7 cellular contexts compared by ENCODE assay signal in genomic region chr17:20848869-20849443, GRCh38.
A peak's percentile ranks its signal among the peaks of the same experiment; 100 is the strongest.
DNase-seq lines count a peak whose midpoint lies in the region; ATAC-seq, FAIRE-seq and TF ChIP-seq lines count a peak whose summit lies in the region.
"Not testable (repeated sequence)": the region's sequence is repeated elsewhere in the genome, so short reads cannot be mapped to it uniquely, and the experiment has no call there.

No MANE protein-coding gene starts in this region.

- H3F3A ChIP-seq in neural progenitor cell (ENCODE audit: low read depth), result peaks cover 28% of the 10 kb centered on the region

- peaks cover 13% of the 10 kb centered on the region for H3K4me1 Mint-ChIP-seq in HFFc6 (ENCODE audit: low read depth)
- peaks cover 13% of the 10 kb centered on the region for H3K4me1 Mint-ChIP-seq in activated B cell treated with CpG ODN at 0.5 μM for 24 hours
- peaks cover 15% of the 10 kb centered on the region for H3K4me1 Mint-ChIP-seq in endodermal cell
- H3K4me1 Mint-ChIP-seq in neural progenitor cell, result peaks cover 21% of the 10 kb centered on the region

- peak; percentile 45 for ATAC-seq in activated B cell treated with CpG ODN at 0.5 μM for 24 hours (ENCODE audit: low read depth)

- H3K79me2 ChIP-seq in neural progenitor cell (ENCODE audit: low read depth), result not testable (repeated sequence)

- not testable (repeated sequence) for H3K4me2 ChIP-seq in neural progenitor cell

- H3K27ac Mint-ChIP-seq in HFFc6, activated B cell treated with CpG ODN at 0.5 μM for 24 hours, endodermal cell, neural progenitor cell: not testable (repeated sequence)

- not testable (repeated sequence) for H3K36me3 Mint-ChIP-seq in HFFc6 (ENCODE audit: low read depth); activated B cell treated with CpG ODN at 0.5 μM for 24 hours (ENCODE audit: low read depth); endodermal cell (ENCODE audit: low read depth); neural progenitor cell

- H3K4me3 ChIP-seq in endodermal cell (ENCODE audit: low read length); neural progenitor cell: not testable (repeated sequence)

- not testable (repeated sequence) for H3K27ac ChIP-seq in endodermal cell (ENCODE audit: low read depth, low read length); neural progenitor cell

- H3K9me3 Mint-ChIP-seq in HFFc6, activated B cell treated with CpG ODN at 0.5 μM for 24 hours, endodermal cell, neural progenitor cell: not testable (repeated sequence)

- FAIRE-seq in islet of Langerhans (lab: Jason Lieb, UNC), result peak; percentile 76

- not testable (repeated sequence) for H3K36me3 ChIP-seq in endodermal cell (ENCODE audit: control insufficient read depth, insufficient read depth, low read length); neural progenitor cell

- H4K20me1 ChIP-seq in neural progenitor cell (ENCODE audit: low read depth), result not testable (repeated sequence)

- TF ChIP-seq CTCF in HFFc6 (IDR thresholded peaks at IDR 0.05) (peak; percentile 63), endodermal cell (conservative IDR thresholded peaks at IDR 0.05) (peak; percentile 78), neural progenitor cell (IDR thresholded peaks at IDR 0.05) (peak; percentile 69)
- not testable (repeated sequence) for TF ChIP-seq CTCF in activated B cell treated with CpG ODN at 0.5 μM for 24 hours (IDR thresholded peaks at IDR 0.05)

- H3K27me3 ChIP-seq in endodermal cell (ENCODE audit: control insufficient read depth, insufficient read depth, low read length, poor library complexity, severe bottlenecking), result not testable (repeated sequence)
- H3K27me3 ChIP-seq in neural progenitor cell, result peaks cover 31% of the 10 kb centered on the region

- H3K9ac ChIP-seq in endodermal cell (ENCODE audit: extremely low read depth, low read length, poor library complexity, severe bottlenecking); neural progenitor cell: not testable (repeated sequence)

- H3K4me1 ChIP-seq in endodermal cell (ENCODE audit: control insufficient read depth, insufficient read depth, low read length), result not testable (repeated sequence)
- H3K4me1 ChIP-seq in neural progenitor cell, result peaks cover 15% of the 10 kb centered on the region

- not testable (repeated sequence) for H3K27me3 Mint-ChIP-seq in HFFc6 (ENCODE audit: insufficient read depth)
- H3K27me3 Mint-ChIP-seq in activated B cell treated with CpG ODN at 0.5 μM for 24 hours (peaks cover 24% of the 10 kb centered on the region), endodermal cell (ENCODE audit: insufficient read depth) (peaks cover 24% of the 10 kb centered on the region), neural progenitor cell (ENCODE audit: insufficient read depth, low read depth) (peaks cover 19% of the 10 kb centered on the region)

- DNase-seq in DMS 273 (lab: John Stamatoyannopoulos, UW; ENCODE audit: unreplicated experiment), result peak; percentile 24
- not testable (repeated sequence) for DNase-seq in HFFc6; activated B cell treated with CpG ODN at 0.5 μM for 24 hours; endodermal cell; neural progenitor cell (ENCODE audit: low spot score)
- peak; percentile 17 for DNase-seq in NCI-H510A treated with DMSO at 0.1 percent for 48 hours (lab: John Stamatoyannopoulos, UW)

- POLR2A ChIA-PET in activated B cell treated with CpG ODN at 0.5 μM for 24 hours (lab: Charles Lee), result not testable (repeated sequence)

- WGBS in endodermal cell (ENCODE audit: insufficient coverage in 1 of 2, insufficient read length in 1 of 2), 2 experiments, result 82 to 100% methylated on average over 2 to 3 of the region's 3 CpGs

- CTCF ChIA-PET in activated B cell treated with CpG ODN at 0.5 μM for 24 hours (lab: Charles Lee), result not testable (repeated sequence)

- intact Hi-C loops in activated B cell treated with CpG ODN at 0.5 μM for 24 hours (cut with micrococcal nuclease), result loop anchor here (5.0 to 10.0 kb wide), 4 partner anchors 204 to 1698 kb away; no protein-coding TSS in a partner anchor

- H3K4me3 Mint-ChIP-seq in HFFc6, activated B cell treated with CpG ODN at 0.5 μM for 24 hours, endodermal cell, neural progenitor cell: not testable (repeated sequence)

- H3K9me3 ChIP-seq in endodermal cell (ENCODE audit: control insufficient read depth, low read length); neural progenitor cell (ENCODE audit: low read depth): not testable (repeated sequence)

- H2AFZ ChIP-seq in neural progenitor cell (replicated peaks), result not testable (repeated sequence)
